8 cellular contexts compared by ENCODE assay signal in the genomic region with DNA sequence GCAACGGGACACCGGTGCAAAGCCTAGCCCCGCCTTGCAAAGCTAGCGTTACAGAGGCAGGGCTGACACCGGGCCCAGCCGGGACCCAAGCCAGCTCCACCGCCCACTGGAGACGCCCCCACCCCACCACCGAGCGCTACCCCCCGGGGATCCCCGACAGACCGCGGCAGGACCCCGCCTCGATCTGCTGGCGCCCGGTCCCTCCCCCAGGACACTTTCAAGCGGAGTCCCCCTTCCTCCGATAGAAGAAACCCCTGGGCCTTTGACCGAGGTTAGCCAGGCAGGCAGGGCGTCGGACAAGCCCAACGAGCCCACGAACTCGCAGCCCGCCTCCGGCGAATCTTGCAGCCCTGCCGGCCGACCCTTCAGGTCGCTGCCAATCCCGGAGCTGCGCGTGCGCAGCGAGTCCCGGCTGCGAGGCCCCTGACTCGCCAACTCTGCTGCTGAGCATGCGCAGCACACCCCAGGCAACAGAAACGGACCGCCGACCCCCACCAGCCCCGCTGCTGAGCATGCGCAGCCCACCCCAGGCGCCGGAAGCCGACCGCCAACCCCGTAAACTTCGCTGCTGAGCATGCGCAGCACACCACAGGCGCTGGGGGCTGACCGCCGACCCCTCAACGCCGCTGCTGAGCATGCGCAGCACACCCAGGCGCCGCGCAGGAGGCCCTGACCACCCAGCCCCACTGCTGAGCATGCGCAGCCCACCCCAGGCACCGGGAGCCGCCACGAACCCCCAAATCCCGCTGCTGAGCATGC. TPM values are rescaled to one million over a fixed set of nuclear protein-coding genes. Genes with fewer than 3 reads are reported as not detected.
A peak's percentile ranks its signal among the peaks of the same experiment; 100 is the strongest.
DNase-seq lines count a peak whose midpoint lies in the region; ATAC-seq and TF ChIP-seq lines count a peak whose summit lies in the region.

No MANE protein-coding gene starts in this region.

- no peaks in the 10 kb centered on the region for H3K27me3 ChIP-seq in AG04450 (ENCODE audit: control insufficient read depth, insufficient read depth, low read length)
- no peaks in the 10 kb centered on the region for H3K27me3 ChIP-seq in spleen (replicated peaks in 1 of 7)

- 0 to 1% (median 0%) methylated on average over 36 to 67 of the region's 67 CpGs for WGBS in spleen, 5 donors

- peak overlapping the region; percentile 88 for H3K4me3 ChIP-seq in AG04450 (ENCODE audit: low read depth, low read length)
- peak overlapping the region; percentile 74 to 86 for H3K4me3 ChIP-seq in cardiac fibroblast (replicated peaks in 1 of 2; ENCODE audit: low read depth in 2 of 2, low read length in 2 of 2)
- H3K4me3 ChIP-seq in spleen: peak overlapping the region; percentile 73 to 96 (median 78)

- CTCF ChIA-PET in AG04450 (lab: Charles Lee) (interaction anchor here (0.9 kb wide), 1 partner anchor 94 kb away, joined by 3 read pairs; no protein-coding TSS in a partner anchor), WTC11 (lab: Charles Lee) (interaction anchor here (0.9 kb wide), 1 partner anchor 387 kb away, joined by 3 read pairs; no protein-coding TSS in a partner anchor)

- TF ChIP-seq CTCF in AG04450 (IDR thresholded peaks at IDR 0.05; ENCODE audit: low read depth, low read length) (no peak), WTC11 (IDR thresholded peaks at IDR 0.05) (no peak), cardiac fibroblast (IDR thresholded peaks at IDR 0.05; ENCODE audit: low read depth, low read length) (no peak), spleen (IDR thresholded peaks at IDR 0.05 in 8 of 11, conservative IDR thresholded peaks at IDR 0.05 in 3 of 11) (no peak)

- peaks cover 22% of the 10 kb centered on the region for H3K4me1 Mint-ChIP-seq in WTC11

- peaks cover 26% of the 10 kb centered on the region for H3K27me3 Mint-ChIP-seq in WTC11 (ENCODE audit: low read depth)

- peaks cover 0 to 22% (median 3%) of the 10 kb centered on the region in 6 donors for H3K36me3 ChIP-seq in spleen

- intact Hi-C loops in spleen (cut with DNase I; ENCODE audit: low total_unique reads): loop anchor here (5.0 kb wide), 1 partner anchor 39 kb away; the partner anchor contains the start of gene RNASEH1

- H3K9me3 ChIP-seq in AG04450 (ENCODE audit: control insufficient read depth, insufficient read depth, low read length) (no peaks in the 10 kb centered on the region; the same call in 1 of the 2 replicates), spleen (peaks cover 0 to 17% (median 4%) of the 10 kb centered on the region in 8 donors)

- peak; percentile 94 for DNase-seq in AG04450 (ENCODE audit: low read depth, low spot score)
- peak; percentile 99 for DNase-seq in NCI-H2227 (lab: John Stamatoyannopoulos, UW; ENCODE audit: unreplicated experiment)
- peak; percentile 99 for DNase-seq in WTC11 (ENCODE audit: low spot score)
- peak; percentile 97 to 99 for DNase-seq in cardiac fibroblast (ENCODE audit: low read depth in 2 of 2)
- peak; percentile 93 for DNase-seq in inferior parietal cortex (ENCODE audit: extremely low spot score)
- peak; percentile 98 for DNase-seq in spleen

- peaks cover 21% of the 10 kb centered on the region for H3K9me3 Mint-ChIP-seq in WTC11

- peaks cover 24% of the 10 kb centered on the region for H3K36me3 Mint-ChIP-seq in WTC11

- H3K27ac Mint-ChIP-seq in WTC11: no peak overlapping the region

- TF ChIP-seq POLR2A in spleen (IDR thresholded peaks at IDR 0.05): peak in 2 of 3 donors; percentile 52 to 85

- H3K27ac ChIP-seq in AG04450 (ENCODE audit: low read depth, low read length): peak overlapping the region; percentile 76
- peak overlapping the region; percentile 93 to 100 (median 98) for H3K27ac ChIP-seq in spleen

- peaks cover 15 to 55% (median 33%) of the 10 kb centered on the region in 6 donors for H3K4me1 ChIP-seq in spleen

- peak; percentile 82 for ATAC-seq in GM18909 (IDR thresholded peaks at IDR 0.05; ENCODE audit: poor library complexity, unreplicated experiment)
- ATAC-seq in HG03159 (IDR thresholded peaks at IDR 0.05; ENCODE audit: unreplicated experiment): peak; percentile 86
- peak; percentile 83 for ATAC-seq in WTC11

- peak overlapping the region; percentile 78 for H3K4me3 Mint-ChIP-seq in WTC11

- POLR2A ChIA-PET in AG04450 (lab: Yijun Ruan, JAX): interaction anchor here (0.6 to 1.3 kb wide), 8 partner anchors 17 to 66 kb away, joined by 3 to 6 read pairs (median 3); partner anchors contain the start of gene RNASEH1
- POLR2A ChIA-PET in WTC11 (lab: Charles Lee): interaction anchor here (2.0 kb wide), 1 partner anchor 39 kb away, joined by 9 read pairs; the partner anchor contains the start of gene RNASEH1

TF ChIP-seq in WTC11, 78 proteins besides CTCF, POLR2A, EP300 and RAD21:
- TF ChIP-seq JUN (CRISPR knock-in tag; IDR thresholded peaks at IDR 0.05) (no peak), ATF2 (CRISPR knock-in tag; IDR thresholded peaks at IDR 0.05; ENCODE audit: borderline replicate concordance, low read depth) (no peak), ATF1 (CRISPR knock-in tag; IDR thresholded peaks at IDR 0.05) (no peak), ZNF416 (CRISPR knock-in tag; IDR thresholded peaks at IDR 0.05) (no peak), CREM (CRISPR knock-in tag; IDR thresholded peaks at IDR 0.05) (no peak), ZNF263 (CRISPR knock-in tag; IDR thresholded peaks at IDR 0.05; ENCODE audit: low read depth) (no peak), NFYB (CRISPR knock-in tag; conservative IDR thresholded peaks at IDR 0.05; ENCODE audit: low read depth) (no peak), FOXK1 (CRISPR knock-in tag; IDR thresholded peaks at IDR 0.05) (peak; percentile 27; the same call in 1 of the 2 replicates), GABPB1 (CRISPR knock-in tag; IDR thresholded peaks at IDR 0.05) (0 out of 2 replicates have a peak, but pooled peaks have one; percentile 3), ETV6 (CRISPR knock-in tag; IDR thresholded peaks at IDR 0.05) (no peak), ZBTB21 (CRISPR knock-in tag; IDR thresholded peaks at IDR 0.05; ENCODE audit: borderline replicate concordance) (no peak), RELA (CRISPR knock-in tag; IDR thresholded peaks at IDR 0.05; ENCODE audit: borderline replicate concordance) (no peak), TEAD1 (CRISPR knock-in tag; IDR thresholded peaks at IDR 0.05) (0 out of 2 replicates have a peak, but pooled peaks have one; percentile 11), USF2 (CRISPR knock-in tag; IDR thresholded peaks at IDR 0.05) (no peak), GTF2I (CRISPR knock-in tag; conservative IDR thresholded peaks at IDR 0.05) (no peak)
- TF ChIP-seq, protein P1, sequence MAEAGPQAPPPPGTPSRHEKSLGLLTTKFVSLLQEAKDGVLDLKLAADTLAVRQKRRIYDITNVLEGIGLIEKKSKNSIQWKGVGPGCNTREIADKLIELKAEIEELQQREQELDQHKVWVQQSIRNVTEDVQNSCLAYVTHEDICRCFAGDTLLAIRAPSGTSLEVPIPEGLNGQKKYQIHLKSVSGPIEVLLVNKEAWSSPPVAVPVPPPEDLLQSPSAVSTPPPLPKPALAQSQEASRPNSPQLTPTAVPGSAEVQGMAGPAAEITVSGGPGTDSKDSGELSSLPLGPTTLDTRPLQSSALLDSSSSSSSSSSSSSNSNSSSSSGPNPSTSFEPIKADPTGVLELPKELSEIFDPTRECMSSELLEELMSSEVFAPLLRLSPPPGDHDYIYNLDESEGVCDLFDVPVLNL (CRISPR knock-in tag; IDR thresholded peaks at IDR 0.05; ENCODE audit: borderline replicate concordance, low read depth): no peak
- TF ChIP-seq, protein P2, sequence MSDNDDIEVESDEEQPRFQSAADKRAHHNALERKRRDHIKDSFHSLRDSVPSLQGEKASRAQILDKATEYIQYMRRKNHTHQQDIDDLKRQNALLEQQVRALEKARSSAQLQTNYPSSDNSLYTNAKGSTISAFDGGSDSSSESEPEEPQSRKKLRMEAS (CRISPR knock-in tag; IDR thresholded peaks at IDR 0.05): no peak

RNA-seq across cellular contexts. Expression of gene ADI1, which starts 0.7 kb away (rescaled TPM):
- polyA plus RNA-seq in AG04450 (2011; rRNA removed) (66.3 and 71.4 TPM in 2 replicates), spleen (10 to 100 TPM; 31.8 to 56.0 (median 48.4) TPM)
- polyA minus RNA-seq in AG04450 (2011; rRNA and poly(A)+ RNA removed): 27.2 and 28.8 TPM in 2 replicates
- total RNA-seq in WTC11 (2021) (20.1 to 21.4 TPM (median 20.1 TPM) in 3 replicates), spleen (100 to 1,000 TPM in 1 of 7 donors, 10 to 100 TPM in 6; 36.5 to 106 (median 55.8) TPM)

RNA-seq across cellular contexts. Expression of gene RNASEH1, which starts 39.5 kb away (rescaled TPM):
- polyA plus RNA-seq in AG04450 (2011; rRNA removed): 23.7 and 26.2 TPM in 2 replicates
- polyA minus RNA-seq in AG04450 (2011; rRNA and poly(A)+ RNA removed): 12.5 and 13.3 TPM in 2 replicates
- 34.0 to 44.4 TPM (median 38.7 TPM) in 3 replicates for total RNA-seq in WTC11 (2021)
- total RNA-seq in spleen: 10 to 100 TPM; 17.9 to 24.7 (median 20.3) TPM
- polyA plus RNA-seq in spleen: 10 to 100 TPM in 1 of 3 donors, 1 to 10 TPM in 2; 4.3 to 11.9 (median 6.3) TPM

RNA-seq across cellular contexts. Expression of gene RPS7, which starts 56.4 kb away (rescaled TPM):
- polyA plus RNA-seq in AG04450 (2011; rRNA removed) (1,954 and 2,256 TPM in 2 replicates), spleen (1,000 to 10,000 TPM; 3,976 to 6,688 (median 5,664) TPM)
- 224 and 229 TPM in 2 replicates for polyA minus RNA-seq in AG04450 (2011; rRNA and poly(A)+ RNA removed)
- total RNA-seq in WTC11 (2021) (1,629 to 1,800 TPM (median 1,725 TPM) in 3 replicates), spleen (1,000 to 10,000 TPM in 6 of 7 donors, 100 to 1,000 TPM in 1; 901 to 3,930 (median 1,217) TPM)

Comparison
In these comparisons a context has a peak if more than half of its experiments do, and no peak if none do; other contexts are left out.
1. Peak in every context shown above with its lines: DNase-seq, ATAC-seq, H3K4me3 ChIP-seq and H3K27ac ChIP-seq.